In the genomic region with DNA sequence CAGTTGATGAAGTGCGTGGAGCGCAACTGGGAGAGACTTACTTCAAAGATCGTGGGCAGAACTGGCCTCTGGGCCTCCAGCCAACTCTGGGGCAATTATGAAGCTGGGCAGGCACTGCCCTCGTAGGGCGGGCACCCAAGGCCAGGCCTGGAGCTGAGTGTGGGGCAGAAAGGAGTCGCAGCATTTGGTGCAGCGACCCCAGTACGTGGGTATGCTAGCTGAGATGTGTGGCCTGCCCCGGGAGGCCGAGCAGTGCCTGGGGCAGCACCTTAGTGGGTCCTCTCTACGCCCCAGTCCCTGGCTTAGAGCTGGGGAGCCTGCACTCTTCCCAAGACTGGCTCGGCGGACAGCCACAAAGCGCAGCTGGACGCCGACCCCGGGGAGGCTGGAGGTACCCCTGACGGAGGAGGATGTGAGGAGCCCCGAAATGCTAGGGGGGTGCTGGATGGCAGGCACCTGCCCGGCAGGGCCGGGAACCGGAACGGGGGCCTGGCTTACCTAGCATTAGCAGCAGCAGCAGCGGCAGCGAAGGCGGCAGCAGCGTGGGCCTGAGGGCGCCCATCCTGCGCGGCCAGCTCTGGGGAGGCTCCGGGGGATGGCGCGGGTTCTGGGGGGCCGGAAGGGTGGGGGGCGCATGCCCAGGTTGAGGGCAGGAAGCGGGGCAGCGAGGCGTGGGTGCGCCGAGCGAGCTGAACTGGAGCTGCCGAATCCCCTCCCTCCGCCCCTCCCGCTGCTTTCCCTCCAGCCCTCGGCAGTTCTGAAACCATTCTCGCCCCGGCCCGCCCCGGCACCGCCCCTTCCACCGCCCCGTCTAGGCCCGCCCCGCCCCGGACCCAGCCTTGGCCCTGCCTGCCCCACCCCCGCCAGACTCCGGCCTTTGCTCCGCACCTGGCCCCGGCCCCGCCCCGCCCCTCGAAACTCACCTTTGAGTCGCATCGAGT, we compare ENCODE assay signal across 8 cellular contexts. TPM values are rescaled to one million over a fixed set of nuclear protein-coding genes. Genes with fewer than 3 reads are reported as not detected.
DNase-seq lines count a peak whose midpoint lies in the region; ATAC-seq and TF ChIP-seq lines count a peak whose summit lies in the region.

A gene with protein sequence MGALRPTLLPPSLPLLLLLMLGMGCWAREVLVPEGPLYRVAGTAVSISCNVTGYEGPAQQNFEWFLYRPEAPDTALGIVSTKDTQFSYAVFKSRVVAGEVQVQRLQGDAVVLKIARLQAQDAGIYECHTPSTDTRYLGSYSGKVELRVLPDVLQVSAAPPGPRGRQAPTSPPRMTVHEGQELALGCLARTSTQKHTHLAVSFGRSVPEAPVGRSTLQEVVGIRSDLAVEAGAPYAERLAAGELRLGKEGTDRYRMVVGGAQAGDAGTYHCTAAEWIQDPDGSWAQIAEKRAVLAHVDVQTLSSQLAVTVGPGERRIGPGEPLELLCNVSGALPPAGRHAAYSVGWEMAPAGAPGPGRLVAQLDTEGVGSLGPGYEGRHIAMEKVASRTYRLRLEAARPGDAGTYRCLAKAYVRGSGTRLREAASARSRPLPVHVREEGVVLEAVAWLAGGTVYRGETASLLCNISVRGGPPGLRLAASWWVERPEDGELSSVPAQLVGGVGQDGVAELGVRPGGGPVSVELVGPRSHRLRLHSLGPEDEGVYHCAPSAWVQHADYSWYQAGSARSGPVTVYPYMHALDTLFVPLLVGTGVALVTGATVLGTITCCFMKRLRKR (minus strand): TSS at position 709 of the 941 bp plus-strand sequence. CDS start 147 bp downstream, at position 562.

- H3K4me3 Mint-ChIP-seq in CD8-positive, alpha-beta memory T cell, result peak within 1 kb of the TSS; percentile 89 to 93 (median 91)
- peak within 1 kb of the TSS; percentile 89 for H3K4me3 Mint-ChIP-seq in activated T-helper 1 cell treated with anti-CD3 and anti-CD28 coated beads, Interleukin-12 subunit alpha, Interleukin-12 subunit beta, Interleukin-2, Interleukin-4 antibody, amounts not matched to agents 30 ng/mL and 10 ng/mL and 1 ng/mL, durations not matched to agents 14 hours and 24 hours and 36 hours
- peak within 1 kb of the TSS; percentile 87 to 94 (median 90) for H3K4me3 Mint-ChIP-seq in nephron
- peak within 1 kb of the TSS; percentile 92 to 94 for H3K4me3 Mint-ChIP-seq in stimulated activated naive CD8-positive, alpha-beta T cell treated with anti-CD3 and anti-CD28 coated beads, Interleukin-15, amount 100 ng/mL, for 72 hours

- H3K36me3 Mint-ChIP-seq in CD8-positive, alpha-beta memory T cell, result peaks cover 0 to 30% (median 3%) of the 10 kb centered on the region in 3 donors
- H3K36me3 Mint-ChIP-seq in activated T-helper 1 cell treated with anti-CD3 and anti-CD28 coated beads, Interleukin-12 subunit alpha, Interleukin-12 subunit beta, Interleukin-2, Interleukin-4 antibody, amounts not matched to agents 30 ng/mL and 10 ng/mL and 1 ng/mL, durations not matched to agents 14 hours and 24 hours and 36 hours (ENCODE audit: low read depth), result no peaks in the 10 kb centered on the region
- H3K36me3 Mint-ChIP-seq in nephron (ENCODE audit: low read depth), result no peaks in the 10 kb centered on the region

- H3K4me1 Mint-ChIP-seq in CD8-positive, alpha-beta memory T cell, result peaks cover 48 to 85% (median 52%) of the 10 kb centered on the region in 3 donors
- H3K4me1 Mint-ChIP-seq in activated T-helper 1 cell treated with anti-CD3 and anti-CD28 coated beads, Interleukin-12 subunit alpha, Interleukin-12 subunit beta, Interleukin-2, Interleukin-4 antibody, amounts not matched to agents 30 ng/mL and 10 ng/mL and 1 ng/mL, durations not matched to agents 14 hours and 24 hours and 36 hours (ENCODE audit: low read depth), result peaks cover 41% of the 10 kb centered on the region
- H3K4me1 Mint-ChIP-seq in nephron, result peaks cover 42% of the 10 kb centered on the region
- H3K4me1 Mint-ChIP-seq in stimulated activated naive CD8-positive, alpha-beta T cell treated with anti-CD3 and anti-CD28 coated beads, Interleukin-15, amount 100 ng/mL, for 72 hours, result peaks cover 88% of the 10 kb centered on the region

- CTCF ChIA-PET in CD8-positive, alpha-beta memory T cell (lab: Charles Lee), result interaction anchor here (1.1 to 6.8 kb wide), 6 partner anchors 9 to 279 kb away, joined by 3 to 81 read pairs (median 5); no protein-coding TSS in a partner anchor

- H3K9me3 Mint-ChIP-seq in CD8-positive, alpha-beta memory T cell, result no peaks in the 10 kb centered on the region
- no peaks in the 10 kb centered on the region for H3K9me3 Mint-ChIP-seq in activated T-helper 1 cell treated with anti-CD3 and anti-CD28 coated beads, Interleukin-12 subunit alpha, Interleukin-12 subunit beta, Interleukin-2, Interleukin-4 antibody, amounts not matched to agents 30 ng/mL and 10 ng/mL and 1 ng/mL, durations not matched to agents 14 hours and 24 hours and 36 hours
- H3K9me3 Mint-ChIP-seq in nephron, result no peaks in the 10 kb centered on the region
- H3K9me3 Mint-ChIP-seq in stimulated activated naive CD8-positive, alpha-beta T cell treated with anti-CD3 and anti-CD28 coated beads, Interleukin-15, amount 100 ng/mL, for 72 hours, result no peaks in the 10 kb centered on the region

- DNase-seq in CD8-positive, alpha-beta memory T cell, result peak; percentile 89 to 96 (median 91)
- peak; percentile 80 for DNase-seq in HuH-7.5 (ENCODE audit: low spot score)
- peak; percentile 78 for DNase-seq in RKO (ENCODE audit: low spot score)
- peak; percentile 85 for DNase-seq in activated T-helper 1 cell treated with anti-CD3 and anti-CD28 coated beads, Interleukin-12 subunit alpha, Interleukin-12 subunit beta, Interleukin-2, Interleukin-4 antibody, amounts not matched to agents 30 ng/mL and 10 ng/mL and 1 ng/mL, durations not matched to agents 14 hours and 24 hours and 36 hours (ENCODE audit: low spot score)
- DNase-seq in fibroblast of mammary gland (ENCODE audit: low read depth), result peak; percentile 60
- DNase-seq in stimulated activated naive CD8-positive, alpha-beta T cell treated with anti-CD3 and anti-CD28 coated beads, Interleukin-15, amount 100 ng/mL, for 72 hours, result peak; percentile 89 to 91

- POLR2A ChIA-PET in CD8-positive, alpha-beta memory T cell (lab: Charles Lee), result interaction anchor here (0.5 to 2.2 kb wide), 10 partner anchors 11 to 1127 kb away, joined by 3 to 12 read pairs (median 5); a partner anchor contains a TSS

- H3K4me1 ChIP-seq in CD8-positive, alpha-beta memory T cell (ENCODE audit: insufficient read depth, low read length), result peaks cover 58% of the 10 kb centered on the region

- ATAC-seq in GM21381 (IDR thresholded peaks at IDR 0.05; ENCODE audit: unreplicated experiment), result peak; percentile 55
- ATAC-seq in stimulated activated naive CD8-positive, alpha-beta T cell treated with anti-CD3 and anti-CD28 coated beads, Interleukin-15, amount 100 ng/mL, for 72 hours, result peak; percentile 66

- peak within 1 kb of the TSS; percentile 79 to 99 (median 96) for H3K27ac Mint-ChIP-seq in CD8-positive, alpha-beta memory T cell
- peak within 1 kb of the TSS; percentile 84 for H3K27ac Mint-ChIP-seq in activated T-helper 1 cell treated with anti-CD3 and anti-CD28 coated beads, Interleukin-12 subunit alpha, Interleukin-12 subunit beta, Interleukin-2, Interleukin-4 antibody, amounts not matched to agents 30 ng/mL and 10 ng/mL and 1 ng/mL, durations not matched to agents 14 hours and 24 hours and 36 hours
- H3K27ac Mint-ChIP-seq in nephron, result peak within 1 kb of the TSS; percentile 49 to 78 (median 73)
- H3K27ac Mint-ChIP-seq in stimulated activated naive CD8-positive, alpha-beta T cell treated with anti-CD3 and anti-CD28 coated beads, Interleukin-15, amount 100 ng/mL, for 72 hours, result peak within 1 kb of the TSS; percentile 91 to 95

- H3K27me3 ChIP-seq in CD8-positive, alpha-beta memory T cell (ENCODE audit: insufficient read depth, low read length, poor library complexity, severe bottlenecking), result no peaks in the 10 kb centered on the region

- H3K9me3 ChIP-seq in CD8-positive, alpha-beta memory T cell (ENCODE audit: low read length), result no peaks in the 10 kb centered on the region

- intact Hi-C loops in activated T-helper 1 cell treated with anti-CD3 and anti-CD28 coated beads, Interleukin-12 subunit alpha, Interleukin-12 subunit beta, Interleukin-2, Interleukin-4 antibody, amounts not matched to agents 30 ng/mL and 10 ng/mL and 1 ng/mL, durations not matched to agents 14 hours and 24 hours and 36 hours (cut with micrococcal nuclease), result loop anchor here (1.0 to 5.0 kb wide), 6 partner anchors 67 to 1299 kb away; a partner anchor contains a TSS

- no peak for TF ChIP-seq CTCF in fibroblast of mammary gland (conservative IDR thresholded peaks at IDR 0.05; ENCODE audit: control insufficient read depth, insufficient read depth, low read depth, low read length)
- TF ChIP-seq CTCF in nephron (IDR thresholded peaks at IDR 0.05; ENCODE audit: unreplicated experiment in 3 of 3), result no peak

- peak within 1 kb of the TSS; percentile 79 for H3K27ac ChIP-seq in CD8-positive, alpha-beta memory T cell (ENCODE audit: low read depth, low read length)

- H3K4me3 ChIP-seq in CD8-positive, alpha-beta memory T cell (ENCODE audit: low read length), result peak within 1 kb of the TSS; percentile 89
- H3K4me3 ChIP-seq in fibroblast of mammary gland (ENCODE audit: control insufficient read depth, low read depth, low read length), result peak within 1 kb of the TSS; percentile 63

- H3K36me3 ChIP-seq in CD8-positive, alpha-beta memory T cell (ENCODE audit: insufficient read depth, low read length), result peaks cover 9% of the 10 kb centered on the region

- H3K27me3 Mint-ChIP-seq in CD8-positive, alpha-beta memory T cell, result peaks cover 0 to 2% of the 10 kb centered on the region in 2 donors
- peaks cover 4% of the 10 kb centered on the region for H3K27me3 Mint-ChIP-seq in activated T-helper 1 cell treated with anti-CD3 and anti-CD28 coated beads, Interleukin-12 subunit alpha, Interleukin-12 subunit beta, Interleukin-2, Interleukin-4 antibody, amounts not matched to agents 30 ng/mL and 10 ng/mL and 1 ng/mL, durations not matched to agents 14 hours and 24 hours and 36 hours (ENCODE audit: insufficient read depth)
- H3K27me3 Mint-ChIP-seq in nephron (ENCODE audit: low read depth), result no peaks in the 10 kb centered on the region
- no peaks in the 10 kb centered on the region for H3K27me3 Mint-ChIP-seq in stimulated activated naive CD8-positive, alpha-beta T cell treated with anti-CD3 and anti-CD28 coated beads, Interleukin-15, amount 100 ng/mL, for 72 hours

RNA-seq across cellular contexts. Expression of the gene that starts here (rescaled TPM):
- total RNA-seq in CD8-positive, alpha-beta memory T cell, result 10 to 100 TPM; 39.5 to 42.7 TPM
- polyA plus RNA-seq in CD8-positive, alpha-beta memory T cell, result 59.2 TPM
- total RNA-seq in activated T-helper 1 cell treated with anti-CD3 and anti-CD28 coated beads, Interleukin-12 subunit alpha, Interleukin-12 subunit beta, Interleukin-2, Interleukin-4 antibody, amounts not matched to agents 30 ng/mL and 10 ng/mL and 1 ng/mL, durations not matched to agents 14 hours and 24 hours and 36 hours, result 25.5 and 26.3 TPM in 2 replicates

Comparison
In these comparisons a context has a peak if more than half of its experiments do, and no peak if none do; other contexts are left out.
1. Peak in every context shown above with its lines: DNase-seq, ATAC-seq, H3K4me3 ChIP-seq and H3K27ac ChIP-seq.